Comparison of ENCODE assay signal across 1 cellular context in the genomic region with DNA sequence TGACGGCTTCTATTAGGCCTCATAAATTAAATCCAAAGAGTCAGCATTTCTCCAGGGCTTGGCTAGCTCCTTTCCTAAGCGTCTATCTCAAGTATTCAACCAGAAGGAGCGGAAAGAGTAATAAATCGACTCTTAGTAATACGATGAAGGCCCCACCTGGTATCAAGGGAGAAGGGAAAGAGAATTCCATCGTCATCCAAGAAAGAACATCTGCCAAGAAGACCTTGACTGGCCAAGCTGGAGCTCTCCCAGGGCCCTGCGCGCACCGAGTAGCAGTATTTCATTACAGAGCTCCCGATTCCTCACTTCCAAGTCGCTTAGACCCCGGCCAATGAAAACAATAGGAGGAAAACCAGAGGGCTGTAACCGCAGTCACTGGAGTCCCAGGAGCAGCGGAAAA.
TF ChIP-seq lines count a peak whose summit lies in the region.

No MANE protein-coding gene starts in this region.

TF ChIP-seq in endothelial cell of umbilical vein, 7 proteins besides CTCF, POLR2A, EP300 and RAD21:
- TF ChIP-seq FOS (IDR thresholded peaks at IDR 0.05; ENCODE audit: borderline replicate concordance, insufficient read depth, low read length) = no peak
- no peak for TF ChIP-seq EZH2 (IDR thresholded peaks at IDR 0.05; ENCODE audit: borderline replicate concordance, low read depth, low read length, severe bottlenecking)
- TF ChIP-seq GATA2 (IDR thresholded peaks at IDR 0.05; ENCODE audit: insufficient read depth, insufficient read length, low read depth, low read length) = no peak
- TF ChIP-seq MAX (IDR thresholded peaks at IDR 0.05; ENCODE audit: insufficient read depth, insufficient read length) = no peak
- no peak for TF ChIP-seq POLR2AphosphoS5 (IDR thresholded peaks at IDR 0.05; ENCODE audit: insufficient read depth, low read depth, low read length)
- no peak for TF ChIP-seq JUN (IDR thresholded peaks at IDR 0.05; ENCODE audit: borderline replicate concordance, insufficient read depth, insufficient read length, low read depth)
- TF ChIP-seq MYC (IDR thresholded peaks at IDR 0.05; ENCODE audit: low read depth, low read length) = no peak
